Comparison of ENCODE assay signal across 18 cellular contexts in genomic region chr18:56986829-56987228, GRCh38.
A peak's percentile ranks its signal among the peaks of the same experiment; 100 is the strongest.
DNase-seq lines count a peak whose midpoint lies in the region; FAIRE-seq and TF ChIP-seq lines count a peak whose summit lies in the region.
"Had no signal": no experiment of that assay in that cellular context is flagged by ENCODE, and none has a peak within 500 bp of the region (broad histone marks: within the 10 kb centered on the region; RNA-seq: fewer than 3 reads in every experiment).

No MANE protein-coding gene starts in this region.

- no peak for FAIRE-seq in small intestine (lab: Jason Lieb, UNC)

- no peaks in the 10 kb centered on the region for H3K27me3 ChIP-seq in small intestine (ENCODE audit: control insufficient read depth in 2 of 2, insufficient read depth in 2 of 2, low read length in 2 of 2)
- H3K27me3 ChIP-seq: dorsolateral prefrontal cortex, neutrophil had no signal

- no peak overlapping the region for H3K27ac ChIP-seq in small intestine (ENCODE audit: low read depth in 1 of 2, low read length in 1 of 2)
- H3K27ac ChIP-seq: C4-2B, neutrophil had no signal

- no peak for TF ChIP-seq POLR2A in erythroblast (IDR thresholded peaks at IDR 0.05; ENCODE audit: low read length)

- WGBS in small intestine, 3 donors, result 76 to 94% (median 82%) methylated on average over 2 of the region's 2 CpGs

- peaks cover 0 to 2% of the 10 kb centered on the region in 2 donors for H3K4me1 ChIP-seq in small intestine (ENCODE audit: control insufficient read depth in 2 of 2, insufficient read depth in 1 of 2, low read depth in 1 of 2, low read length in 1 of 2)

- no peaks in the 10 kb centered on the region for H3K9me3 ChIP-seq in small intestine (ENCODE audit: control insufficient read depth, low read depth)
- H3K9me3 ChIP-seq: neutrophil had no signal

- H3K4me3 ChIP-seq in small intestine (ENCODE audit: low read depth in 1 of 2, low read length in 2 of 2), result no peak overlapping the region
- H3K4me3 ChIP-seq: dorsolateral prefrontal cortex had no signal

- peak; percentile 37 for DNase-seq in NCI-H510A treated with DMSO at 0.1 percent for 48 hours (lab: John Stamatoyannopoulos, UW)
- DNase-seq in NCI-H510A (lab: John Stamatoyannopoulos, UW), result no peak
- peak; percentile 66 for DNase-seq in NCI-H69 (lab: John Stamatoyannopoulos, UW)
- peak; percentile 64 for DNase-seq in iPS DF 4.7 (ENCODE audit: extremely low read depth, low spot score)
- peak; percentile 20 for DNase-seq in small intestine
- no peak for DNase-seq in stimulated activated CD4-positive, alpha-beta T cell treated with anti-CD3 and anti-CD28 coated beads, Interleukin-2, amount 100 ng/mL, for 24 hours
- DNase-seq in erythroblast (lab: John Stamatoyannopoulos, UW), result no peak
- no peak for DNase-seq in cerebellum (ENCODE audit: low spot score)
- DNase-seq: activated CD4-positive, alpha-beta T cell treated with anti-CD3 and anti-CD28 coated beads, Interleukin-2, amount 10 ng/mL, durations not matched to agents 24 days and 14 days; activated effector memory CD4-positive, alpha-beta T cell treated with Interleukin-2 at 50 U/mL for 16 hours; DMS 273 treated with DMSO at 0.1 percent for 48 hours; dorsolateral prefrontal cortex; left ventricle myocardium superior; NCI-H1105 treated with DMSO at 0.1 percent for 48 hours; NCI-H446; stimulated activated CD4-positive, alpha-beta T cell treated with anti-CD3 and anti-CD28 coated beads, Interleukin-12 subunit alpha, Interleukin-12 subunit beta, amount 100 ng/mL, for 4 hours had no signal

- no peaks in the 10 kb centered on the region for H3K36me3 ChIP-seq in small intestine (ENCODE audit: control insufficient read depth in 2 of 2, insufficient read depth in 2 of 2, low read length in 2 of 2)
- H3K36me3 ChIP-seq: neutrophil had no signal

Comparison
In these comparisons a context has a peak if more than half of its experiments do, and no peak if none do; other contexts are left out.
1. DNase-seq: peak in NCI-H510A treated with DMSO at 0.1 percent for 48 hours (single experiment), NCI-H69 (single experiment), iPS DF 4.7 (single experiment) and small intestine (single experiment); none in NCI-H510A (single experiment), stimulated activated CD4-positive, alpha-beta T cell treated with anti-CD3 and anti-CD28 coated beads, Interleukin-2, amount 100 ng/mL, for 24 hours (0 of 2), erythroblast (0 of 2) and cerebellum (single experiment).